1 cellular context compared by ENCODE assay signal in the genomic region with DNA sequence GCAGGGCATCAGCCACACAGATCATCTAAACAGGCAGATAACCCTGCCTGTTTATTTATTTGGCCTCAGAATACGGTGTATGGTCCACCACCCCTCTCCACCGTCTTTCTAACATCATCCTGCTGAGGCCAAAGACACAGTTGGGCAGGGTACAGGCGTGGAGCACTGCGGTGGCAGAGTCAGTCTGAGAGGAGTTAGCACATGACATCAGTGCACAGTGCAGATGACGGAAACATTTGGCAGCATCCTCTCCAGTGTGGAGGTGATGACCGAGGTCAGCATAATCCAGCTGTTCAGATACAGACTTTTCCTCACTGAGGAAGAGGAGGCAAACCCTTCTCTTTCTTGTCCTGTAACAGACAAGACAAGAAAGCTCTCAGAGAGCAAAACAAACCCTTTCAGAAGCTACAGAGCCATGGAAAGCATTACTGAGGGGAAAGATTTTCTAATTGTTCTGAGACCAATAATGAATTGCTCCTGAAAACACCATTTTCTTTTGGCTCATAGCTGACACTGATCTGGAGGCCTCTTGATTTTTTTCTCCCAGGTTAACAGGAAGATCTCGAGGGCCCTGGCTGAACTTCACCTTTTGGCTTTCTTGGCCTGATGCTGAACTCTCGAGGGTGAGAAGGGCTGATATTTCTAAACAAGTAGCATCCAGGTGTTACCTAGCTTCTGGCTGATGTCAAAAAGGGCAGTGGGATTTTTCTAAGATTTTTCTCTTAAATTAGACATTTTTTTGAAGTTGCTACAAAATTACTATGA.
TF ChIP-seq lines count a peak whose summit lies in the region.

No MANE protein-coding gene starts in this region.

TF ChIP-seq in K562, 482 proteins besides CTCF, POLR2A, EP300 and RAD21 (continued from another document):
- TF ChIP-seq FOXK2 (conservative IDR thresholded peaks at IDR 0.05 in 1 of 2, IDR thresholded peaks at IDR 0.05 in 1 of 2; ENCODE audit: low read depth in 2 of 2) (no peak), HEY1 (CRISPR knock-in tag; IDR thresholded peaks at IDR 0.05; ENCODE audit: borderline replicate concordance) (no peak), NCOR1 (IDR thresholded peaks at IDR 0.05) (no peak), MED1 (CRISPR knock-in tag; IDR thresholded peaks at IDR 0.05; ENCODE audit: borderline replicate concordance) (no peak), MXI1 (IDR thresholded peaks at IDR 0.05; ENCODE audit: low read depth, low read length) (no peak), CBFA2T2 (conservative IDR thresholded peaks at IDR 0.05) (no peak), SMC3 (conservative IDR thresholded peaks at IDR 0.05; ENCODE audit: insufficient read depth, low read depth, low read length) (no peak), TAF15 (IDR thresholded peaks at IDR 0.05; ENCODE audit: low read depth, low read length) (no peak), YBX1 (IDR thresholded peaks at IDR 0.05) (no peak), ZNF766 (CRISPR knock-in tag; conservative IDR thresholded peaks at IDR 0.05) (no peak)
